8 cellular contexts compared by ENCODE assay signal in the genomic region with DNA sequence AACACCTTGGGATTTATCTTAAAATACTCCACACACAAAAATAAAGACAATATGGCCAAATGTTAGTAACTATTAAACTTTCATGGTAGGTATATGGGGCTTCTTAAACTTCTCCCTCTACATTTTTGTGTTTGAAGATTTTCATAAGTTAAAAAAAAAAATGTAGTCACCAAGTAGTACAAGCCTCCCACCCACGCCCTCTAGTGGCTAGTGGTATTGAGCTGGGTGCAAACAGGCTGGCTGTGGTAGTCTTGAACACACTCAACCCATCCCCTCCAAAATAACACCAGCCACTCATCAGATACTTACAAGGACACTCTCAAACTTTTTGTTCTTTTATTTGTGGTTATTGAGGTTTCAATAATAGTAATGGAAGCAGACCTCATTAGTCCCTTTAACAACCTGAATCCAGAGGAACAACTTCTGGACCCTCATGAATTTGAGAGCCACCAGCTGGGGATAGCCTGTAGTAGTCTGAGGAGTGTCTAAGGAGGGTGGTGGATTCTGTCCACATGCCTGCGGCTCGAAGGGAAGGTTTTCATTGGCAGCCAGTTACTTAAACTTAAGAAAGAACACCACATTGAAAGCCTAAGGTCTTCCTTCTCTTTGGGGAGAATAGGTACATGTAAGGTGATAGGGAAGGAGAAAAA. TPM values are rescaled to one million over a fixed set of nuclear protein-coding genes. Genes with fewer than 3 reads are reported as not detected.
DNase-seq lines count a peak whose midpoint lies in the region; ATAC-seq, FAIRE-seq and TF ChIP-seq lines count a peak whose summit lies in the region.

No MANE protein-coding gene starts in this region.

- WGBS in GM23248 (ENCODE audit: low coverage in 1 of 2, low lambda C conversion rate in 2 of 2, missing lambda C conversion rate in 2 of 2), 2 experiments: 11 to 20% methylated on average over 3 of the region's 3 CpGs

- H3K36me3 ChIP-seq in GM23248 (ENCODE audit: low read depth): no peaks in the 10 kb centered on the region
- no peaks in the 10 kb centered on the region for H3K36me3 ChIP-seq in astrocyte (ENCODE audit: insufficient read depth, low read length)

- H3F3A ChIP-seq in GM23248 (ENCODE audit: insufficient read depth): no peaks in the 10 kb centered on the region

- no peaks in the 10 kb centered on the region for H3K9me3 ChIP-seq in GM23248 (ENCODE audit: low read depth)
- H3K9me3 ChIP-seq in astrocyte (ENCODE audit: insufficient read depth, low read depth, low read length): no peaks in the 10 kb centered on the region

- in situ Hi-C loops in GM23248 (cut with MboI): no loop called here

- peaks cover 27% of the 10 kb centered on the region for H3K27me3 ChIP-seq in GM23248 (replicated peaks; ENCODE audit: insufficient read depth)
- H3K27me3 ChIP-seq in astrocyte (ENCODE audit: insufficient read depth, low read length): peaks cover 27% of the 10 kb centered on the region

- H2AFZ ChIP-seq in GM23248 (no peak overlapping the region), astrocyte (ENCODE audit: low read depth, low read length) (no peak overlapping the region)

- H3K9ac ChIP-seq in GM23248 (no peak overlapping the region), astrocyte (ENCODE audit: low read length) (no peak overlapping the region)

- peak; percentile 22 for DNase-seq in DMS 273 treated with DMSO at 0.1 percent for 48 hours (lab: John Stamatoyannopoulos, UW)
- DNase-seq in GM23248: peak; percentile 85
- DNase-seq in NCI-H1092 treated with DMSO at 0.1 percent for 48 hours (lab: John Stamatoyannopoulos, UW): peak; percentile 50
- peak; percentile 29 for DNase-seq in T-helper 22 cell (ENCODE audit: low read depth)
- DNase-seq in astrocyte (ENCODE audit: low read depth): peak; percentile 47
- peak; percentile 72 for DNase-seq in iPS-NIHi11 (ENCODE audit: low spot score)
- peak; percentile 35 to 53 for DNase-seq in stimulated activated CD4-positive, alpha-beta T cell treated with anti-CD3 and anti-CD28 coated beads, Interleukin-15, amount 100 ng/mL, for 1 hour (ENCODE audit: low read depth in 1 of 2, low spot score in 1 of 2)

- H3K27ac Mint-ChIP-seq in astrocyte (ENCODE audit: unreplicated experiment): no peak overlapping the region

- H3K79me2 ChIP-seq in GM23248 (ENCODE audit: insufficient read depth) (no peaks in the 10 kb centered on the region), astrocyte (ENCODE audit: insufficient read depth, low read length) (no peaks in the 10 kb centered on the region)

- H3K36me3 Mint-ChIP-seq in astrocyte (ENCODE audit: low read depth, unreplicated experiment): no peaks in the 10 kb centered on the region

- TF ChIP-seq CTCF in astrocyte (IDR thresholded peaks at IDR 0.05; ENCODE audit: insufficient read depth, low read depth, low read length): peak; percentile 92

- H3K4me1 ChIP-seq in GM23248 (ENCODE audit: insufficient read depth) (no peaks in the 10 kb centered on the region), astrocyte (ENCODE audit: insufficient read depth, low read length) (no peaks in the 10 kb centered on the region)

- no peak for FAIRE-seq in astrocyte (lab: Jason Lieb, UNC)

- no peak overlapping the region for H3K4me3 Mint-ChIP-seq in astrocyte (ENCODE audit: unreplicated experiment)

- H3K9me2 ChIP-seq in GM23248 (ENCODE audit: insufficient read depth): no peaks in the 10 kb centered on the region

- H3K4me3 ChIP-seq in GM23248 (no peak overlapping the region), astrocyte (ENCODE audit: insufficient read depth, low read depth, low read length) (no peak overlapping the region)

- peaks cover 30% of the 10 kb centered on the region for H3K27me3 Mint-ChIP-seq in astrocyte (ENCODE audit: low read depth, unreplicated experiment)

- ATAC-seq in GM18907 (IDR thresholded peaks at IDR 0.05; ENCODE audit: unreplicated experiment): no peak

- H3K27ac ChIP-seq in GM23248: no peak overlapping the region
- H3K27ac ChIP-seq in astrocyte (ENCODE audit: low read depth, low read length): no peak overlapping the region

- H4K20me1 ChIP-seq in GM23248 (ENCODE audit: insufficient read depth): no peaks in the 10 kb centered on the region
- H4K20me1 ChIP-seq in astrocyte (ENCODE audit: insufficient read depth, low read length): no peaks in the 10 kb centered on the region

- H3K9me3 Mint-ChIP-seq in astrocyte (ENCODE audit: unreplicated experiment): no peaks in the 10 kb centered on the region

- H3K4me2 ChIP-seq in GM23248 (ENCODE audit: unreplicated experiment): no peak overlapping the region
- H3K4me2 ChIP-seq in astrocyte (ENCODE audit: low read length): no peak overlapping the region

- no peaks in the 10 kb centered on the region for H3K4me1 Mint-ChIP-seq in astrocyte (ENCODE audit: low read depth, unreplicated experiment)

RNA-seq across cellular contexts. Expression of a gene that starts 15.6 kb away (rescaled TPM):
- total RNA-seq in GM23248 (2014; rRNA removed; shearing (Covaris generic)): not detected in 2 replicates
- polyA plus RNA-seq in GM23248 (2016; fragmentation: Nextera tagmentation; extraction: Ambion mirVana): not detected in 2 replicates
- not detected in 2 replicates for total RNA-seq in astrocyte

Comparison
In these comparisons a context has a peak if more than half of its experiments do, and no peak if none do; other contexts are left out.
1. DNase-seq: peak in every context shown above with its lines; median percentile 85 in GM23248; 72 in iPS-NIHi11; 50 in NCI-H1092 treated with DMSO at 0.1 percent for 48 hours; 47 in astrocyte; 44 in stimulated activated CD4-positive, alpha-beta T cell treated with anti-CD3 and anti-CD28 coated beads, Interleukin-15, amount 100 ng/mL, for 1 hour; 29 in T-helper 22 cell; 22 in DMS 273 treated with DMSO at 0.1 percent for 48 hours.